ENCODE assay signal across 25 cellular contexts in genomic region chr11:57386178-57386945, GRCh38. TPM values are rescaled to one million over a fixed set of nuclear protein-coding genes. Genes with fewer than 3 reads are reported as not detected.
"Had no signal": no experiment of that assay in that cellular context is flagged by ENCODE, and none has a peak within 500 bp of the region (broad histone marks: within the 10 kb centered on the region; RNA-seq: fewer than 3 reads in every experiment).

No MANE protein-coding gene starts in this region.

- H3K4me1 ChIP-seq: colonic mucosa, esophagus muscularis mucosa, parathyroid adenoma, sigmoid colon, spleen, upper lobe of left lung had no signal

- ATAC-seq: activated CD8-positive, alpha-beta T cell treated with anti-CD3 and anti-CD28 coated beads, Interleukin-2, amount 10 ng/mL, durations not matched to agents 7 days and 5 days; T-cell had no signal

- H3K9me3 Mint-ChIP-seq: activated naive CD4-positive, alpha-beta T cell treated with anti-CD3 and anti-CD28 coated beads, Interleukin-2, amount 50 U/mL, for 24 hours; central memory CD8-positive, alpha-beta T cell; nephron; T-cell; T-helper 2 cell treated with Interferon-gamma antibody and Interleukin-4, amounts not matched to agents 5 μg/mL and 100 μg/mL, for 36 hours had no signal

- H3K79me2 ChIP-seq: parathyroid adenoma had no signal

- H3K9ac ChIP-seq: parathyroid adenoma had no signal

- H3K4me3 Mint-ChIP-seq: activated CD8-positive, alpha-beta T cell treated with anti-CD3 and anti-CD28 coated beads, Interleukin-2, amount 10 ng/mL, durations not matched to agents 7 days and 5 days; activated naive CD4-positive, alpha-beta T cell treated with anti-CD3 and anti-CD28 coated beads, Interleukin-2, amount 50 U/mL, for 24 hours; brain; central memory CD8-positive, alpha-beta T cell; nephron; T-cell; T-helper 2 cell treated with Interferon-gamma antibody and Interleukin-4, amounts not matched to agents 5 μg/mL and 100 μg/mL, for 36 hours had no signal

- H3K36me3 ChIP-seq: colonic mucosa, esophagus muscularis mucosa, sigmoid colon, spleen, thoracic aorta, upper lobe of left lung had no signal

- H3K9me3 ChIP-seq: colonic mucosa, esophagus muscularis mucosa, sigmoid colon, spleen, thoracic aorta, upper lobe of left lung had no signal

- H3K4me3 ChIP-seq: colonic mucosa, esophagus muscularis mucosa, sigmoid colon, spleen, thoracic aorta, upper lobe of left lung had no signal

- DNase-seq: activated CD4-positive, alpha-beta T cell treated with anti-CD3 and anti-CD28 coated beads for 1 hour; activated CD4-positive, alpha-beta T cell treated with anti-CD3 and anti-CD28 coated beads, Interleukin-2, amount 50 U/mL, for 1 hour; activated CD8-positive, alpha-beta T cell treated with anti-CD3 and anti-CD28 coated beads, Interleukin-2, amount 10 ng/mL, durations not matched to agents 7 days and 5 days; activated gamma-delta T cell treated with Interleukin-2 at 50 U/mL for 16 hours; activated T-cell treated with anti-CD3 and anti-CD28 coated beads, Interleukin-2, amount 50 U/mL, for 1 hour; colonic mucosa; hippocampal formation; kidney glomerular epithelial cell; sigmoid colon; spleen; stimulated activated CD4-positive, alpha-beta T cell treated with anti-CD3 and anti-CD28 coated beads, Interleukin-4, amount 100 ng/mL, for 1 hour; stimulated activated naive CD4-positive, alpha-beta T cell treated with Interleukin-2 at 50 U/mL for 16 hours; T-cell; upper lobe of left lung had no signal

- H3K4me1 Mint-ChIP-seq: activated naive CD4-positive, alpha-beta T cell treated with anti-CD3 and anti-CD28 coated beads, Interleukin-2, amount 50 U/mL, for 24 hours; central memory CD8-positive, alpha-beta T cell; T-cell had no signal

- H3K27me3 ChIP-seq: colonic mucosa, spleen, upper lobe of left lung had no signal

- H3K27ac Mint-ChIP-seq: activated CD8-positive, alpha-beta T cell treated with anti-CD3 and anti-CD28 coated beads, Interleukin-2, amount 10 ng/mL, durations not matched to agents 7 days and 5 days; activated naive CD4-positive, alpha-beta T cell treated with anti-CD3 and anti-CD28 coated beads, Interleukin-2, amount 50 U/mL, for 24 hours; brain; nephron; T-cell; T-helper 2 cell treated with Interferon-gamma antibody and Interleukin-4, amounts not matched to agents 5 μg/mL and 100 μg/mL, for 36 hours had no signal

- H3K36me3 Mint-ChIP-seq: activated naive CD4-positive, alpha-beta T cell treated with anti-CD3 and anti-CD28 coated beads, Interleukin-2, amount 50 U/mL, for 24 hours; brain; T-cell had no signal

- H2AFZ ChIP-seq: parathyroid adenoma had no signal

- H3K27ac ChIP-seq: colonic mucosa, esophagus muscularis mucosa, parathyroid adenoma, sigmoid colon, spleen, thoracic aorta, upper lobe of left lung had no signal

RNA-seq across cellular contexts. Expression of gene PRG2, which starts 4.1 kb away (rescaled TPM):
- total RNA-seq: colonic mucosa, frontal cortex, myocyte, sigmoid colon had no signal

RNA-seq across cellular contexts. Expression of gene PRG3, which starts 5.4 kb away (rescaled TPM):
- total RNA-seq: activated CD8-positive, alpha-beta T cell treated with anti-CD3 and anti-CD28 coated beads, Interleukin-2, amount 10 ng/mL, durations not matched to agents 7 days and 5 days; colonic mucosa; esophagus muscularis mucosa; frontal cortex; mononuclear cell; myocyte; sigmoid colon; T-cell; thoracic aorta; upper lobe of left lung had no signal

RNA-seq across cellular contexts. Expression of gene P2RX3, which starts 48.2 kb away (rescaled TPM):
- total RNA-seq: activated CD8-positive, alpha-beta T cell treated with anti-CD3 and anti-CD28 coated beads, Interleukin-2, amount 10 ng/mL, durations not matched to agents 7 days and 5 days; colonic mucosa; esophagus muscularis mucosa; frontal cortex; mononuclear cell; myocyte; spleen; T-cell; thoracic aorta; upper lobe of left lung had no signal
